17 cellular contexts compared by ENCODE assay signal in the genomic region with DNA sequence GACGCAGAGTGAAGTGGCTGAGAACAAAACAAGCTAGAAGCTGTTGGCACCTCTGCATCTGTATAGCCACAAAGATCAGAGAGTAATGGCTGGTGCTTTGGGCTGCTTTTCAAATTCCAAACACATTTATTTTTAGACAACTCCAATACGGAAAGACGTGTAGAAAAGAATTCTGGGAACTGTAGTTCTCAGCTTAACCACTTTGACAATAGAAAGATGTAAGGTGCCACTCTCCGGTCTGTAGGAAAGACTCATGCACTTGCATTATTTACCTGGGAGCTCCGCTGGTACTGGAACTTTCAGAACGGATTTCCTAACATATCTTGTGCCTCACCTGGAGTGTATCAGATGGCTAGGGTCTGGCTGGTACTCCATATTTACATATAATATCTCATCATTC. TPM values are rescaled to one million over a fixed set of nuclear protein-coding genes. Genes with fewer than 3 reads are reported as not detected.
"Had no signal": no experiment of that assay in that cellular context is flagged by ENCODE, and none has a peak within 500 bp of the region (broad histone marks: within the 10 kb centered on the region; RNA-seq: fewer than 3 reads in every experiment).

No MANE protein-coding gene starts in this region.

- ATAC-seq: gastroesophageal sphincter; left lobe of liver; naive thymus-derived CD4-positive, alpha-beta T cell; stimulated activated effector memory CD8-positive, alpha-beta T cell treated with anti-CD3 and anti-CD28 coated beads, Interleukin-12 subunit alpha, Interleukin-12 subunit beta, amount 100 ng/mL, for 72 hours had no signal

- H3K9me3 ChIP-seq: adrenal gland, gastroesophageal sphincter, neutrophil, thyroid gland, uterus had no signal

- H3K27me3 ChIP-seq: adrenal gland, gastroesophageal sphincter, neutrophil, thyroid gland, uterus had no signal

- H3K36me3 ChIP-seq: adrenal gland, gastroesophageal sphincter, neutrophil, thyroid gland, uterus, WERI-Rb-1 had no signal

- H3K27ac ChIP-seq: adrenal gland, gastroesophageal sphincter, neutrophil, thyroid gland, uterus, WERI-Rb-1 had no signal

- H3K4me1 ChIP-seq: adrenal gland, gastroesophageal sphincter, thyroid gland, uterus had no signal

- H3K4me3 ChIP-seq: adrenal gland, gastroesophageal sphincter, thyroid gland, uterus had no signal

- DNase-seq: activated CD4-positive, alpha-beta memory T cell treated with anti-CD3 and anti-CD28 coated beads, Interleukin-2, amount 10 ng/mL, durations not matched to agents 7 days and 5 days; activated CD4-positive, alpha-beta T cell treated with anti-CD3 and anti-CD28 coated beads for 4 hours; activated effector memory CD4-positive, alpha-beta T cell treated with Interleukin-2 at 50 U/mL for 16 hours; activated naive CD4-positive, alpha-beta T cell treated with anti-CD3 and anti-CD28 coated beads, Interleukin-2, amount 50 U/mL, for 16 hours; activated T-cell treated with anti-CD3 and anti-CD28 coated beads, Interleukin-2, amount 50 U/mL, for 4 hours; adrenal gland; naive thymus-derived CD4-positive, alpha-beta T cell; stimulated activated CD4-positive, alpha-beta T cell treated with anti-CD3 and anti-CD28 coated beads, Interleukin-12 subunit alpha, Interleukin-12 subunit beta, amount 100 ng/mL, for 4 hours; thyroid gland; uterus; WERI-Rb-1 had no signal

RNA-seq across cellular contexts. Expression of a gene that starts 1.8 kb away (rescaled TPM):
- polyA plus RNA-seq: adrenal gland; esophagus; keratinocyte; naive thymus-derived CD4-positive, alpha-beta T cell had no signal

RNA-seq across cellular contexts. Expression of a gene that starts 47.2 kb away (rescaled TPM):
- polyA plus RNA-seq: adrenal gland; esophagus; keratinocyte; naive thymus-derived CD4-positive, alpha-beta T cell had no signal

RNA-seq across cellular contexts. Expression of a gene that starts 57.5 kb away (rescaled TPM):
- polyA plus RNA-seq: adrenal gland; esophagus; keratinocyte; naive thymus-derived CD4-positive, alpha-beta T cell had no signal
